ENCODE assay signal across 1 cellular context in genomic region chr16:578870-579405, GRCh38.
TF ChIP-seq lines count a peak whose summit lies in the region.

No MANE protein-coding gene starts in this region.

TF ChIP-seq in HepG2, 621 proteins besides CTCF, POLR2A, EP300 and RAD21 (continued from another document and continues in another):
- TF ChIP-seq ZNF431 (CRISPR knock-in tag; IDR thresholded peaks at IDR 0.05; ENCODE audit: borderline replicate concordance, low read depth) (no peak), NFATC3 (CRISPR knock-in tag; IDR thresholded peaks at IDR 0.05) (no peak), E2F5 (CRISPR knock-in tag; conservative IDR thresholded peaks at IDR 0.05) (no peak), TFAP4 (IDR thresholded peaks at IDR 0.05; ENCODE audit: borderline replicate concordance, low read depth) (no peak; the same call in 1 of the 2 replicates), DMAP1 (CRISPR knock-in tag; IDR thresholded peaks at IDR 0.05) (peak; percentile 41; the same call in 1 of the 2 replicates), TEAD3 (CRISPR knock-in tag; optimal IDR thresholded peaks at IDR 0.05; ENCODE audit: borderline replicate concordance) (peak; percentile 46), RBFOX2 (IDR thresholded peaks at IDR 0.05; ENCODE audit: low read depth, low read length) (peak; percentile 33; the same call in 1 of the 2 replicates), ZNF367 (CRISPR knock-in tag; IDR thresholded peaks at IDR 0.05; ENCODE audit: borderline replicate concordance) (no peak), CSRNP1 (CRISPR knock-in tag; IDR thresholded peaks at IDR 0.05) (no peak), ZNF687 (CRISPR knock-in tag; IDR thresholded peaks at IDR 0.05) (peak; percentile 83), HDAC1 (CRISPR knock-in tag; IDR thresholded peaks at IDR 0.05) (peak; percentile 64), ZBTB1 (CRISPR knock-in tag; IDR thresholded peaks at IDR 0.05; ENCODE audit: borderline replicate concordance) (no peak), TCF12 (IDR thresholded peaks at IDR 0.05) (no peak), TCF12 (CRISPR knock-in tag; IDR thresholded peaks at IDR 0.05) (no peak), ZNF143 (CRISPR knock-in tag; IDR thresholded peaks at IDR 0.05) (peak; percentile 43; the same call in 1 of the 2 replicates), ARNTL (CRISPR knock-in tag; IDR thresholded peaks at IDR 0.05) (no peak), PITX1 (CRISPR knock-in tag; IDR thresholded peaks at IDR 0.05) (no peak), ZNF674 (CRISPR knock-in tag; IDR thresholded peaks at IDR 0.05; ENCODE audit: low read depth) (no peak), NRL (CRISPR knock-in tag; IDR thresholded peaks at IDR 0.05; ENCODE audit: borderline replicate concordance) (no peak), ZFX (CRISPR knock-in tag; IDR thresholded peaks at IDR 0.05; ENCODE audit: low read depth) (peak; percentile 89), HMG20A (CRISPR knock-in tag; IDR thresholded peaks at IDR 0.05; ENCODE audit: borderline replicate concordance) (no peak), TSC22D2 (CRISPR knock-in tag; IDR thresholded peaks at IDR 0.05; ENCODE audit: borderline replicate concordance) (no peak), ZNF883 (CRISPR knock-in tag; IDR thresholded peaks at IDR 0.05; ENCODE audit: not compliant biosample characterization) (peak; percentile 33), RXRA (CRISPR knock-in tag; IDR thresholded peaks at IDR 0.05) (no peak), ZNF724P (CRISPR knock-in tag; IDR thresholded peaks at IDR 0.05; ENCODE audit: borderline replicate concordance) (0 out of 2 replicates have a peak, but pooled peaks have one; percentile 22), FLYWCH1 (CRISPR knock-in tag; IDR thresholded peaks at IDR 0.05) (no peak), ARID5B (CRISPR knock-in tag; IDR thresholded peaks at IDR 0.05) (no peak), ZNF746 (CRISPR knock-in tag; IDR thresholded peaks at IDR 0.05) (no peak), MZF1 (CRISPR knock-in tag; IDR thresholded peaks at IDR 0.05; ENCODE audit: borderline replicate concordance) (no peak), HOXD1 (CRISPR knock-in tag; IDR thresholded peaks at IDR 0.05) (0 out of 2 replicates have a peak, but pooled peaks have one; percentile 55), ZSCAN22 (CRISPR knock-in tag; IDR thresholded peaks at IDR 0.05) (no peak), ELF1 (CRISPR knock-in tag; IDR thresholded peaks at IDR 0.05) (peak; percentile 30; the same call in 1 of the 2 replicates), REPIN1 (CRISPR knock-in tag; IDR thresholded peaks at IDR 0.05; ENCODE audit: borderline replicate concordance, low read depth) (peak; percentile 47; the same call in 1 of the 2 replicates), CC2D1A (CRISPR knock-in tag; IDR thresholded peaks at IDR 0.05) (no peak), CREB1 (IDR thresholded peaks at IDR 0.05) (no peak), CREB1 (CRISPR knock-in tag; IDR thresholded peaks at IDR 0.05) (no peak), KLF6 (CRISPR knock-in tag; IDR thresholded peaks at IDR 0.05) (0 out of 2 replicates have a peak, but pooled peaks have one; percentile 30)
- TF ChIP-seq, protein P1, sequence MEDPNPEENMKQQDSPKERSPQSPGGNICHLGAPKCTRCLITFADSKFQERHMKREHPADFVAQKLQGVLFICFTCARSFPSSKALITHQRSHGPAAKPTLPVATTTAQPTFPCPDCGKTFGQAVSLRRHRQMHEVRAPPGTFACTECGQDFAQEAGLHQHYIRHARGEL (CRISPR knock-in tag; IDR thresholded peaks at IDR 0.05): no peak
- TF ChIP-seq, protein P2, sequence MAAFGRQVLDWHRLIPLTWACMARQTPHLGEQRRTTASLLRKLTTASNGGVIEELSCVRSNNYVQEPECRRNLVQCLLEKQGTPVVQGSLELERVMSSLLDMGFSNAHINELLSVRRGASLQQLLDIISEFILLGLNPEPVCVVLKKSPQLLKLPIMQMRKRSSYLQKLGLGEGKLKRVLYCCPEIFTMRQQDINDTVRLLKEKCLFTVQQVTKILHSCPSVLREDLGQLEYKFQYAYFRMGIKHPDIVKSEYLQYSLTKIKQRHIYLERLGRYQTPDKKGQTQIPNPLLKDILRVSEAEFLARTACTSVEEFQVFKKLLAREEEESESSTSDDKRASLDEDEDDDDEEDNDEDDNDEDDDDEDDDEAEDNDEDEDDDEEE (CRISPR knock-in tag; IDR thresholded peaks at IDR 0.05): 0 out of 2 replicates have a peak, but pooled peaks have one; percentile 45
- TF ChIP-seq, protein P3, sequence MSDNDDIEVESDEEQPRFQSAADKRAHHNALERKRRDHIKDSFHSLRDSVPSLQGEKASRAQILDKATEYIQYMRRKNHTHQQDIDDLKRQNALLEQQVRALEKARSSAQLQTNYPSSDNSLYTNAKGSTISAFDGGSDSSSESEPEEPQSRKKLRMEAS (IDR thresholded peaks at IDR 0.05): peak; percentile 75
- TF ChIP-seq, protein P4, sequence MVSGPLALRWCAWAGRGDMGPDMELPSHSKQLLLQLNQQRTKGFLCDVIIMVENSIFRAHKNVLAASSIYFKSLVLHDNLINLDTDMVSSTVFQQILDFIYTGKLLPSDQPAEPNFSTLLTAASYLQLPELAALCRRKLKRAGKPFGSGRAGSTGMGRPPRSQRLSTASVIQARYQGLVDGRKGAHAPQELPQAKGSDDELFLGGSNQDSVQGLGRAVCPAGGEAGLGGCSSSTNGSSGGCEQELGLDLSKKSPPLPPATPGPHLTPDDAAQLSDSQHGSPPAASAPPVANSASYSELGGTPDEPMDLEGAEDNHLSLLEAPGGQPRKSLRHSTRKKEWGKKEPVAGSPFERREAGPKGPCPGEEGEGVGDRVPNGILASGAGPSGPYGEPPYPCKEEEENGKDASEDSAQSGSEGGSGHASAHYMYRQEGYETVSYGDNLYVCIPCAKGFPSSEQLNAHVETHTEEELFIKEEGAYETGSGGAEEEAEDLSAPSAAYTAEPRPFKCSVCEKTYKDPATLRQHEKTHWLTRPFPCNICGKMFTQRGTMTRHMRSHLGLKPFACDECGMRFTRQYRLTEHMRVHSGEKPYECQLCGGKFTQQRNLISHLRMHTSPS (CRISPR knock-in tag; IDR thresholded peaks at IDR 0.05; ENCODE audit: low read depth): no peak
- TF ChIP-seq, protein P5, sequence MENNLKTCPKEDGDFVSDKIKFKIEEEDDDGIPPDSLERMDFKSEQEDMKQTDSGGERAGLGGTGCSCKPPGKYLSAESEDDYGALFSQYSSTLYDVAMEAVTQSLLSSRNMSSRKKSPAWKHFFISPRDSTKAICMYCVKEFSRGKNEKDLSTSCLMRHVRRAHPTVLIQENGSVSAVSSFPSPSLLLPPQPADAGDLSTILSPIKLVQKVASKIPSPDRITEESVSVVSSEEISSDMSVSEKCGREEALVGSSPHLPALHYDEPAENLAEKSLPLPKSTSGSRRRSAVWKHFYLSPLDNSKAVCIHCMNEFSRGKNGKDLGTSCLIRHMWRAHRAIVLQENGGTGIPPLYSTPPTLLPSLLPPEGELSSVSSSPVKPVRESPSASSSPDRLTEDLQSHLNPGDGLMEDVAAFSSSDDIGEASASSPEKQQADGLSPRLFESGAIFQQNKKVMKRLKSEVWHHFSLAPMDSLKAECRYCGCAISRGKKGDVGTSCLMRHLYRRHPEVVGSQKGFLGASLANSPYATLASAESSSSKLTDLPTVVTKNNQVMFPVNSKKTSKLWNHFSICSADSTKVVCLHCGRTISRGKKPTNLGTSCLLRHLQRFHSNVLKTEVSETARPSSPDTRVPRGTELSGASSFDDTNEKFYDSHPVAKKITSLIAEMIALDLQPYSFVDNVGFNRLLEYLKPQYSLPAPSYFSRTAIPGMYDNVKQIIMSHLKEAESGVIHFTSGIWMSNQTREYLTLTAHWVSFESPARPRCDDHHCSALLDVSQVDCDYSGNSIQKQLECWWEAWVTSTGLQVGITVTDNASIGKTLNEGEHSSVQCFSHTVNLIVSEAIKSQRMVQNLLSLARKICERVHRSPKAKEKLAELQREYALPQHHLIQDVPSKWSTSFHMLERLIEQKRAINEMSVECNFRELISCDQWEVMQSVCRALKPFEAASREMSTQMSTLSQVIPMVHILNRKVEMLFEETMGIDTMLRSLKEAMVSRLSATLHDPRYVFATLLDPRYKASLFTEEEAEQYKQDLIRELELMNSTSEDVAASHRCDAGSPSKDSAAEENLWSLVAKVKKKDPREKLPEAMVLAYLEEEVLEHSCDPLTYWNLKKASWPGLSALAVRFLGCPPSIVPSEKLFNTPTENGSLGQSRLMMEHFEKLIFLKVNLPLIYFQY (CRISPR knock-in tag; IDR thresholded peaks at IDR 0.05; ENCODE audit: borderline replicate concordance): peak; percentile 56; the same call in 1 of the 2 replicates
